8 cellular contexts compared by ENCODE assay signal in the genomic region with DNA sequence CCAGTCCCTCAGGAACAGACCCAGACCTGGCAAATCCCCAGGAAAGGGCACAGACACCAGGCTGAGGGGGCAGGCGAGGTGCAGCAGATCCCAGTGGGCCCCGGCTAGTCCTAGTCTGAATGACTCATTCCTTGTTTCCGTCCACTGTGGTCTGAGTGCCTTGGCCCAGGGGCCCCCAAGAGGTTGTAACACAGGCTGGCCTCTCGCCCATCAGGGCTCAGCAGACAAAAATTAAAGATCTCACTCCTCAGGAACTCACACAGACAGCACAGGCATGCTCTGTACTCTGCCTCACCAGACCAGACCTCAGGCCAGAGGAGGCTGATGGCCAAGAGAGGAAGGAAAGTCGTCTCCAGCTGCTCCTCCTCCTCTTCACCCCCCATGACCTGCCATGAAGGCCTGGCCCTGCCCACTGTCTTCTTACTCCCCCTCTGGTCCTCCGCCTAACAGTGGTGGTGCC. TPM values are rescaled to one million over a fixed set of nuclear protein-coding genes. Genes with fewer than 3 reads are reported as not detected.
DNase-seq lines count a peak whose midpoint lies in the region; ATAC-seq, FAIRE-seq and TF ChIP-seq lines count a peak whose summit lies in the region.

No MANE protein-coding gene starts in this region.

- dilution Hi-C loops in endothelial cell of umbilical vein (cut with MboI; ENCODE audit: extremely low pct_ligation_motif_present, low sequenced_read_pairs), result no loop called here

- no peaks in the 10 kb centered on the region for H3K27me3 ChIP-seq in endothelial cell of umbilical vein (ENCODE audit: control insufficient read depth in 2 of 2, insufficient read depth in 2 of 2, low read length in 2 of 2)

- H3K27ac Mint-ChIP-seq in naive B cell, result peak overlapping the region in 3 of 6 donors; percentile 18 to 65 (median 60)

- H3K4me1 ChIP-seq in endothelial cell of umbilical vein (ENCODE audit: control insufficient read depth, extremely low read depth, insufficient read depth, low read length), result peaks cover 71% of the 10 kb centered on the region

- CTCF ChIA-PET in endothelial cell of umbilical vein (lab: Charles Lee), result interaction anchor here (0.6 to 7.8 kb wide), 10 partner anchors 9 to 367 kb away, joined by 3 to 87 read pairs (median 5); a partner anchor contains a TSS

- TF ChIP-seq POLR2A in endothelial cell of umbilical vein (IDR thresholded peaks at IDR 0.05; ENCODE audit: low read depth, low read length), result peak; percentile 92

- no peaks in the 10 kb centered on the region for H3K9me1 ChIP-seq in endothelial cell of umbilical vein (replicated peaks; ENCODE audit: control insufficient read depth, extremely low read depth, insufficient read depth, low read length)

- peaks cover 13% of the 10 kb centered on the region for H3K79me2 ChIP-seq in endothelial cell of umbilical vein (ENCODE audit: control insufficient read depth, insufficient read depth, low read length)

- POLR2A ChIA-PET in endothelial cell of umbilical vein (lab: Charles Lee), result interaction anchor here (0.8 to 2.3 kb wide), 5 partner anchors 15 to 52 kb away, joined by 3 to 11 read pairs (median 5); no protein-coding TSS in a partner anchor

- H3K27me3 Mint-ChIP-seq in naive B cell, result peaks cover 3 to 20% (median 11%) of the 10 kb centered on the region in 3 donors

- no peak for ATAC-seq in naive B cell (ENCODE audit: low read depth in 2 of 2)
- ATAC-seq in HG03039 (IDR thresholded peaks at IDR 0.05; ENCODE audit: unreplicated experiment), result no peak

- peak overlapping the region; percentile 86 for H3K9ac ChIP-seq in endothelial cell of umbilical vein (replicated peaks; ENCODE audit: extremely low read depth, insufficient read depth, low read length)

- H3K4me2 ChIP-seq in endothelial cell of umbilical vein (ENCODE audit: insufficient read depth, low read length), result peak overlapping the region; percentile 65

- no peak for TF ChIP-seq CTCF in AG09309 (IDR thresholded peaks at IDR 0.05; ENCODE audit: control insufficient read depth, insufficient read depth, low read depth, low read length, missing control alignments)
- TF ChIP-seq CTCF in endothelial cell of umbilical vein (IDR thresholded peaks at IDR 0.05; ENCODE audit: extremely low read depth in 1 of 2, insufficient read depth in 1 of 2, low read depth in 1 of 2, low read length in 2 of 2), result no peak

- peaks cover 0 to 6% of the 10 kb centered on the region in 2 donors for H3K36me3 Mint-ChIP-seq in naive B cell

- no peaks in the 10 kb centered on the region for H3K36me3 ChIP-seq in endothelial cell of umbilical vein (ENCODE audit: control insufficient read depth in 2 of 2, extremely low read depth in 1 of 2, insufficient read depth in 2 of 2, low read length in 2 of 2)

- H3K4me1 Mint-ChIP-seq in naive B cell, result peaks cover 32 to 41% (median 37%) of the 10 kb centered on the region in 3 donors

- peak overlapping the region in 5 of 8 donors; percentile 10 to 91 (median 55) for H3K4me3 Mint-ChIP-seq in naive B cell

- DNase-seq in AG09309 (ENCODE audit: low read depth) (peak; percentile 94), OCI-M1 (lab: John Stamatoyannopoulos, UW) (peak; percentile 17), endothelial cell of umbilical vein (ENCODE audit: low read depth, low spot score) (peak; percentile 87), naive B cell (no peak), NCI-H748 (lab: John Stamatoyannopoulos, UW; ENCODE audit: unreplicated experiment) (no peak), GM19238 (ENCODE audit: insufficient read length, low spot score) (no peak), T-helper 9 cell (no peak)

- no TSS peak for BruUV-seq in endothelial cell of umbilical vein (replicated peaks; lab: Mats Ljungman, UMichigan)

- no peaks in the 10 kb centered on the region for H4K20me1 ChIP-seq in endothelial cell of umbilical vein (replicated peaks; ENCODE audit: control insufficient read depth, extremely low read depth, insufficient read depth, low read length)

- peak overlapping the region; percentile 98 for H3K27ac ChIP-seq in endothelial cell of umbilical vein (ENCODE audit: insufficient read depth, low read depth, low read length)

- no peak overlapping the region for H2AFZ ChIP-seq in endothelial cell of umbilical vein (ENCODE audit: low read depth, low read length)

- intact Hi-C loops in endothelial cell of umbilical vein (cut with micrococcal nuclease), result loop anchor here (1.0 to 5.0 kb wide), 6 partner anchors 16 to 368 kb away; a partner anchor contains a TSS

- H3K4me3 ChIP-seq in AG09309 (ENCODE audit: control insufficient read depth, low read depth, low read length), result no peak overlapping the region
- H3K4me3 ChIP-seq in endothelial cell of umbilical vein (replicated peaks in 1 of 3; ENCODE audit: insufficient read depth in 1 of 3, low read depth in 1 of 3, low read length in 3 of 3), result peak overlapping the region in 1 of 3 experiments; percentile 5

- H3K9me3 Mint-ChIP-seq in naive B cell, result no peaks in the 10 kb centered on the region

- FAIRE-seq in endothelial cell of umbilical vein (lab: Jason Lieb, UNC), result peak; percentile 98

- no peaks in the 10 kb centered on the region for H3K9me3 ChIP-seq in endothelial cell of umbilical vein (replicated peaks; ENCODE audit: control insufficient read depth, insufficient read depth, low read length)

TF ChIP-seq in endothelial cell of umbilical vein, 7 proteins besides CTCF, POLR2A, EP300 and RAD21:
- TF ChIP-seq, protein P1, sequence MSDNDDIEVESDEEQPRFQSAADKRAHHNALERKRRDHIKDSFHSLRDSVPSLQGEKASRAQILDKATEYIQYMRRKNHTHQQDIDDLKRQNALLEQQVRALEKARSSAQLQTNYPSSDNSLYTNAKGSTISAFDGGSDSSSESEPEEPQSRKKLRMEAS (IDR thresholded peaks at IDR 0.05; ENCODE audit: insufficient read depth, insufficient read length), result peak; percentile 11
- peak; percentile 99 for TF ChIP-seq POLR2AphosphoS5 (IDR thresholded peaks at IDR 0.05; ENCODE audit: insufficient read depth, low read depth, low read length)
- peak; percentile 96 for TF ChIP-seq FOS (IDR thresholded peaks at IDR 0.05; ENCODE audit: borderline replicate concordance, insufficient read depth, low read length)
- no peak for TF ChIP-seq EZH2 (IDR thresholded peaks at IDR 0.05; ENCODE audit: borderline replicate concordance, low read depth, low read length, severe bottlenecking)
- TF ChIP-seq JUN (IDR thresholded peaks at IDR 0.05; ENCODE audit: borderline replicate concordance, insufficient read depth, insufficient read length, low read depth), result peak; percentile 89
- TF ChIP-seq MYC (IDR thresholded peaks at IDR 0.05; ENCODE audit: low read depth, low read length), result peak; percentile 14
- peak; percentile 92 for TF ChIP-seq GATA2 (IDR thresholded peaks at IDR 0.05; ENCODE audit: insufficient read depth, insufficient read length, low read depth, low read length)

RNA-seq across cellular contexts. Expression of a gene that starts 7.7 kb away (rescaled TPM):
- 264 and 268 TPM in 2 replicates for total RNA-seq in endothelial cell of umbilical vein
- 208 and 209 TPM in 2 replicates for polyA plus RNA-seq in endothelial cell of umbilical vein
- 182 and 200 TPM in 2 replicates for polyA plus RNA-seq in endothelial cell of umbilical vein (2011; cell fraction: cytosol; rRNA removed)
- polyA plus RNA-seq in endothelial cell of umbilical vein (2011; cell fraction: nucleus; rRNA removed), result 302 and 337 TPM in 2 replicates
- 319 and 426 TPM in 2 replicates for polyA plus RNA-seq in endothelial cell of umbilical vein (2012)
- polyA minus RNA-seq in endothelial cell of umbilical vein, result 357 and 369 TPM in 2 replicates
- not detected for polyA minus RNA-seq in endothelial cell of umbilical vein (2011; cell fraction: cytosol; rRNA and poly(A)+ RNA removed)
- polyA minus RNA-seq in endothelial cell of umbilical vein (2011; cell fraction: nucleus; rRNA and poly(A)+ RNA removed), result 150 and 213 TPM in 2 replicates
- under 1 TPM; 0.09 to 0.86 (median 0.17) TPM for polyA plus RNA-seq in naive B cell (ENCODE audit: low read depth in 6 of 6)

Comparison
In these comparisons a context has a peak if more than half of its experiments do, and no peak if none do; other contexts are left out.
1. DNase-seq: peak in AG09309 (single experiment), OCI-M1 (single experiment) and endothelial cell of umbilical vein (single experiment); none in naive B cell (single experiment), NCI-H748 (single experiment), GM19238 (single experiment) and T-helper 9 cell (single experiment).
2. RNA of a gene that starts 7.7 kb away (polyA plus RNA-seq): 182 to 426 TPM in endothelial cell of umbilical vein; 0.09 to 0.86 TPM in naive B cell; every median in the first group is over 10 times any median in the second.